Comparison of ENCODE assay signal across 7 cellular contexts in genomic region chr22:42855726-42856125, GRCh38. TPM values are rescaled to one million over a fixed set of nuclear protein-coding genes. Genes with fewer than 3 reads are reported as not detected.
DNase-seq lines count a peak whose midpoint lies in the region; ATAC-seq and TF ChIP-seq lines count a peak whose summit lies in the region.

No MANE protein-coding gene starts in this region.

- TF ChIP-seq CTCF in HFFc6 (IDR thresholded peaks at IDR 0.05), result no peak

- peak overlapping the region; percentile 94 for H3K27ac Mint-ChIP-seq in HFFc6
- H3K27ac Mint-ChIP-seq in activated T-helper 1 cell treated with anti-CD3 and anti-CD28 coated beads, Interleukin-12 subunit alpha, Interleukin-12 subunit beta, Interleukin-2, Interleukin-4 antibody, amounts not matched to agents 30 ng/mL and 10 ng/mL and 1 ng/mL, durations not matched to agents 14 hours and 24 hours and 36 hours, result peak overlapping the region; percentile 92
- peak overlapping the region in 1 of 2 donors; percentile 96 for H3K27ac Mint-ChIP-seq in stimulated activated naive CD8-positive, alpha-beta T cell treated with anti-CD3 and anti-CD28 coated beads, Interleukin-15, amount 100 ng/mL, for 72 hours

- no peaks in the 10 kb centered on the region for H3K9me3 ChIP-seq in iPS-18a (ENCODE audit: control insufficient read depth, low read depth, low read length)

- peak overlapping the region; percentile 94 for H3K4me3 Mint-ChIP-seq in HFFc6
- peak overlapping the region; percentile 93 for H3K4me3 Mint-ChIP-seq in activated T-helper 1 cell treated with anti-CD3 and anti-CD28 coated beads, Interleukin-12 subunit alpha, Interleukin-12 subunit beta, Interleukin-2, Interleukin-4 antibody, amounts not matched to agents 30 ng/mL and 10 ng/mL and 1 ng/mL, durations not matched to agents 14 hours and 24 hours and 36 hours
- H3K4me3 Mint-ChIP-seq in stimulated activated naive CD8-positive, alpha-beta T cell treated with anti-CD3 and anti-CD28 coated beads, Interleukin-15, amount 100 ng/mL, for 72 hours, result peak overlapping the region; percentile 85 to 90

- peaks cover 6% of the 10 kb centered on the region for H3K27me3 Mint-ChIP-seq in HFFc6 (ENCODE audit: insufficient read depth)
- no peaks in the 10 kb centered on the region for H3K27me3 Mint-ChIP-seq in activated T-helper 1 cell treated with anti-CD3 and anti-CD28 coated beads, Interleukin-12 subunit alpha, Interleukin-12 subunit beta, Interleukin-2, Interleukin-4 antibody, amounts not matched to agents 30 ng/mL and 10 ng/mL and 1 ng/mL, durations not matched to agents 14 hours and 24 hours and 36 hours (ENCODE audit: insufficient read depth)
- no peaks in the 10 kb centered on the region for H3K27me3 Mint-ChIP-seq in stimulated activated naive CD8-positive, alpha-beta T cell treated with anti-CD3 and anti-CD28 coated beads, Interleukin-15, amount 100 ng/mL, for 72 hours

- H3K36me3 Mint-ChIP-seq in HFFc6 (ENCODE audit: low read depth), result peaks cover 21% of the 10 kb centered on the region; the same call in 1 of the 2 replicates
- peaks cover 7% of the 10 kb centered on the region for H3K36me3 Mint-ChIP-seq in activated T-helper 1 cell treated with anti-CD3 and anti-CD28 coated beads, Interleukin-12 subunit alpha, Interleukin-12 subunit beta, Interleukin-2, Interleukin-4 antibody, amounts not matched to agents 30 ng/mL and 10 ng/mL and 1 ng/mL, durations not matched to agents 14 hours and 24 hours and 36 hours (ENCODE audit: low read depth)

- H3K27me3 ChIP-seq in iPS-18a (ENCODE audit: control insufficient read depth, insufficient read depth, low read length), result peaks cover 37% of the 10 kb centered on the region

- intact Hi-C loops in activated T-helper 1 cell treated with anti-CD3 and anti-CD28 coated beads, Interleukin-12 subunit alpha, Interleukin-12 subunit beta, Interleukin-2, Interleukin-4 antibody, amounts not matched to agents 30 ng/mL and 10 ng/mL and 1 ng/mL, durations not matched to agents 14 hours and 24 hours and 36 hours (cut with micrococcal nuclease), result loop anchor here (2.0 to 5.0 kb wide), 2 partner anchors 39 to 332 kb away; partner anchors contain the start of gene TTLL12

- H3K4me3 ChIP-seq in iPS-18a (ENCODE audit: low read length), result peak overlapping the region; percentile 84

- no peaks in the 10 kb centered on the region for H3K9me3 Mint-ChIP-seq in HFFc6
- no peaks in the 10 kb centered on the region for H3K9me3 Mint-ChIP-seq in activated T-helper 1 cell treated with anti-CD3 and anti-CD28 coated beads, Interleukin-12 subunit alpha, Interleukin-12 subunit beta, Interleukin-2, Interleukin-4 antibody, amounts not matched to agents 30 ng/mL and 10 ng/mL and 1 ng/mL, durations not matched to agents 14 hours and 24 hours and 36 hours
- H3K9me3 Mint-ChIP-seq in stimulated activated naive CD8-positive, alpha-beta T cell treated with anti-CD3 and anti-CD28 coated beads, Interleukin-15, amount 100 ng/mL, for 72 hours, result no peaks in the 10 kb centered on the region

- DNase-seq in HFFc6 (no peak), SIG-M5 (lab: John Stamatoyannopoulos, UW) (no peak)
- no peak for DNase-seq in activated T-helper 1 cell treated with anti-CD3 and anti-CD28 coated beads, Interleukin-12 subunit alpha, Interleukin-12 subunit beta, Interleukin-2, Interleukin-4 antibody, amounts not matched to agents 30 ng/mL and 10 ng/mL and 1 ng/mL, durations not matched to agents 14 hours and 24 hours and 36 hours (ENCODE audit: low spot score)
- no peak for DNase-seq in stimulated activated naive CD8-positive, alpha-beta T cell treated with anti-CD3 and anti-CD28 coated beads, Interleukin-15, amount 100 ng/mL, for 72 hours

- H3K4me1 ChIP-seq in iPS-18a (ENCODE audit: control insufficient read depth, low read depth, low read length), result no peaks in the 10 kb centered on the region

- ATAC-seq in stimulated activated naive CD8-positive, alpha-beta T cell treated with anti-CD3 and anti-CD28 coated beads, Interleukin-15, amount 100 ng/mL, for 72 hours, result no peak
- no peak for ATAC-seq in GM18511 (IDR thresholded peaks at IDR 0.05; ENCODE audit: unreplicated experiment)
- ATAC-seq in GM21526 (IDR thresholded peaks at IDR 0.05; ENCODE audit: low FRiP score, unreplicated experiment), result no peak

- H3K27ac ChIP-seq in iPS-18a (ENCODE audit: low read length), result no peak overlapping the region

- no peaks in the 10 kb centered on the region for H3K36me3 ChIP-seq in iPS-18a (ENCODE audit: control insufficient read depth, low read depth, low read length)

- peaks cover 20% of the 10 kb centered on the region for H3K4me1 Mint-ChIP-seq in HFFc6 (ENCODE audit: low read depth)
- H3K4me1 Mint-ChIP-seq in activated T-helper 1 cell treated with anti-CD3 and anti-CD28 coated beads, Interleukin-12 subunit alpha, Interleukin-12 subunit beta, Interleukin-2, Interleukin-4 antibody, amounts not matched to agents 30 ng/mL and 10 ng/mL and 1 ng/mL, durations not matched to agents 14 hours and 24 hours and 36 hours (ENCODE audit: low read depth), result peaks cover 5% of the 10 kb centered on the region
- H3K4me1 Mint-ChIP-seq in stimulated activated naive CD8-positive, alpha-beta T cell treated with anti-CD3 and anti-CD28 coated beads, Interleukin-15, amount 100 ng/mL, for 72 hours, result peaks cover 8% of the 10 kb centered on the region

- peak overlapping the region; percentile 48 for H3K9ac ChIP-seq in iPS-18a (ENCODE audit: low read length)

RNA-seq across cellular contexts. Expression of gene ARFGAP3, which starts 1.3 kb away (rescaled TPM):
- 10 to 100 TPM; 62.6 to 77.7 (median 66.8) TPM for total RNA-seq in HFFc6 (2021; fragmentation: NEBNext Ultra II Directional; extraction: Animal tissue kit (Norgen Biotek cat#: 25700))
- total RNA-seq in activated T-helper 1 cell treated with anti-CD3 and anti-CD28 coated beads, Interleukin-12 subunit alpha, Interleukin-12 subunit beta, Interleukin-2, Interleukin-4 antibody, amounts not matched to agents 30 ng/mL and 10 ng/mL and 1 ng/mL, durations not matched to agents 14 hours and 24 hours and 36 hours, result 38.0 and 42.3 TPM in 2 replicates
